ENCODE assay signal across 8 cellular contexts in the genomic region with DNA sequence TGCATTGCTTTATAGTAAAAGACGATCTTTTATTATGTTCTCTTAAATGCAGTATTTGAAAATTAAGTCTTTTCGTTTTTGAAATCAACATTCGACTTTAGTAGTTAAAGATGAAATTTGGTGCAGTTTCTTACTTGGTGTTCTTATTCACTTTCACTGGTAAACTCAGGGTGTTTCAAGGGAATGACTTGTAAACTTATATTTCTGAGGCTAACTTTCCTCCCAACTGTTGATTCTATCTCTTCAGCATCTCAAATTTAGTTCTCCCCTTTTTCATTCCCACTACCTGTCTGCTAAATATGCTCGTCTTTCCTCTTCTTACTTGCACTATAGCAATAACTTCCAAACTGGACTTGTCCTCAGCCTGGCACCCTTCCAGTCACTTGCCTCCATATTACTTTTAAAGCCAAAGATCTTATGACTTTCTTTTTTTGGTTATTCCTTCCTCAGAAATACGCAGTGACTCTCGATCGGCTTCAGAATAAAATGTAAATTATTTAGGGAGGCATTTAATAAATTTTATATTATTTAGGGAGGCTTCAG. TPM values are rescaled to one million over a fixed set of nuclear protein-coding genes. Genes with fewer than 3 reads are reported as not detected.
DNase-seq lines count a peak whose midpoint lies in the region; ATAC-seq and TF ChIP-seq lines count a peak whose summit lies in the region.

No MANE protein-coding gene starts in this region.

- DNase-seq in CD4-positive, CD25-positive, alpha-beta regulatory T cell, result no peak
- no peak for DNase-seq in MM.1S
- no peak for DNase-seq in natural killer cell treated with Interleukin-12 subunit alpha and Interleukin-12 subunit beta and Interleukin-15 and Interleukin-18, amount 100 ng/mL, for 72 hours (ENCODE audit: low spot score)
- DNase-seq in iPS-NIHi7 (ENCODE audit: extremely low spot score), result no peak
- no peak for DNase-seq in NCI-H526 (lab: John Stamatoyannopoulos, UW)

- peak overlapping the region; percentile 97; the same call in 1 of the 2 replicates for H2AFZ ChIP-seq in MM.1S (ENCODE audit: low read length)

- H3K36me3 ChIP-seq in CD4-positive, CD25-positive, alpha-beta regulatory T cell (ENCODE audit: control insufficient read depth, insufficient read depth, low read length), result peaks cover 12% of the 10 kb centered on the region
- no peaks in the 10 kb centered on the region for H3K36me3 ChIP-seq in MM.1S (replicated peaks; ENCODE audit: insufficient read depth, low read length)
- H3K36me3 ChIP-seq in duodenal mucosa (ENCODE audit: control insufficient read depth in 1 of 2, insufficient read depth in 2 of 2, low read length in 2 of 2), result peaks cover 0 to 6% of the 10 kb centered on the region in 2 donors

- TF ChIP-seq CTCF in MM.1S (IDR thresholded peaks at IDR 0.05; ENCODE audit: low read length), result no peak

- no peak for ATAC-seq in CD4-positive, CD25-positive, alpha-beta regulatory T cell (ENCODE audit: low read depth in 2 of 2)
- no peak for ATAC-seq in natural killer cell treated with Interleukin-12 subunit alpha and Interleukin-12 subunit beta and Interleukin-15 and Interleukin-18, amount 100 ng/mL, for 72 hours
- no peak for ATAC-seq in HG03520 (IDR thresholded peaks at IDR 0.05; ENCODE audit: unreplicated experiment)
- no peak for ATAC-seq in HG03108 (IDR thresholded peaks at IDR 0.05; ENCODE audit: unreplicated experiment)

- H3K4me1 Mint-ChIP-seq in CD4-positive, CD25-positive, alpha-beta regulatory T cell, result peaks cover 29 to 55% (median 45%) of the 10 kb centered on the region in 4 donors
- H3K4me1 Mint-ChIP-seq in natural killer cell treated with Interleukin-12 subunit alpha and Interleukin-12 subunit beta and Interleukin-15 and Interleukin-18, amount 100 ng/mL, for 72 hours (ENCODE audit: low read depth in 2 of 2), result peaks cover 23 to 30% of the 10 kb centered on the region in 2 donors

- H3K27me3 Mint-ChIP-seq in CD4-positive, CD25-positive, alpha-beta regulatory T cell, result peaks cover 4% of the 10 kb centered on the region
- no peaks in the 10 kb centered on the region for H3K27me3 Mint-ChIP-seq in natural killer cell treated with Interleukin-12 subunit alpha and Interleukin-12 subunit beta and Interleukin-15 and Interleukin-18, amount 100 ng/mL, for 72 hours

- no peaks in the 10 kb centered on the region for H3K9me2 ChIP-seq in MM.1S (replicated peaks; ENCODE audit: insufficient read depth, low read length)

- H3K79me2 ChIP-seq in MM.1S (ENCODE audit: low read length), result peaks cover 9% of the 10 kb centered on the region

- H3F3A ChIP-seq in MM.1S (ENCODE audit: insufficient read depth, low read length), result no peaks in the 10 kb centered on the region

- peak overlapping the region; percentile 91 for H3K4me3 ChIP-seq in CD4-positive, CD25-positive, alpha-beta regulatory T cell (ENCODE audit: low read depth, low read length)
- H3K4me3 ChIP-seq in MM.1S (ENCODE audit: low read length), result peak overlapping the region; percentile 73
- peak overlapping the region; percentile 95 to 100 for H3K4me3 ChIP-seq in duodenal mucosa (ENCODE audit: low read depth in 1 of 2, low read length in 2 of 2)

- no peaks in the 10 kb centered on the region for H3K9me3 Mint-ChIP-seq in CD4-positive, CD25-positive, alpha-beta regulatory T cell
- no peaks in the 10 kb centered on the region for H3K9me3 Mint-ChIP-seq in natural killer cell treated with Interleukin-12 subunit alpha and Interleukin-12 subunit beta and Interleukin-15 and Interleukin-18, amount 100 ng/mL, for 72 hours

- peaks cover 20% of the 10 kb centered on the region for H3K4me1 ChIP-seq in CD4-positive, CD25-positive, alpha-beta regulatory T cell (ENCODE audit: control insufficient read depth, insufficient read depth, low read length, poor library complexity, severe bottlenecking)
- H3K4me1 ChIP-seq in MM.1S (ENCODE audit: low read length) (0 out of 2 replicates have a peak, but pooled peaks cover 5% of the 10 kb centered on the region), duodenal mucosa (ENCODE audit: control insufficient read depth in 1 of 2, insufficient read depth in 2 of 2, low read length in 2 of 2) (peaks cover 11 to 23% of the 10 kb centered on the region in 2 donors)

- no peaks in the 10 kb centered on the region for H3K27me3 ChIP-seq in CD4-positive, CD25-positive, alpha-beta regulatory T cell (ENCODE audit: control insufficient read depth, insufficient read depth, low read length)
- H3K27me3 ChIP-seq in MM.1S (replicated peaks; ENCODE audit: insufficient read depth, low read length) (no peaks in the 10 kb centered on the region), duodenal mucosa (ENCODE audit: control insufficient read depth in 1 of 2, insufficient read depth in 2 of 2, low read length in 2 of 2) (no peaks in the 10 kb centered on the region)

- H4K20me1 ChIP-seq in MM.1S (ENCODE audit: insufficient read depth, low read length), result no peaks in the 10 kb centered on the region

- H3K4me3 Mint-ChIP-seq in CD4-positive, CD25-positive, alpha-beta regulatory T cell, result peak overlapping the region; percentile 99 to 100 (median 100)
- peak overlapping the region; percentile 94 for H3K4me3 Mint-ChIP-seq in natural killer cell treated with Interleukin-12 subunit alpha and Interleukin-12 subunit beta and Interleukin-15 and Interleukin-18, amount 100 ng/mL, for 72 hours

- H3K9ac ChIP-seq in MM.1S (ENCODE audit: low read length), result peak overlapping the region; percentile 40; the same call in 1 of the 2 replicates
- peak overlapping the region; percentile 81 to 91 for H3K9ac ChIP-seq in duodenal mucosa (ENCODE audit: low read depth in 1 of 2, low read length in 2 of 2)

- H3K36me3 Mint-ChIP-seq in CD4-positive, CD25-positive, alpha-beta regulatory T cell, result peaks cover 9% of the 10 kb centered on the region
- H3K36me3 Mint-ChIP-seq in natural killer cell treated with Interleukin-12 subunit alpha and Interleukin-12 subunit beta and Interleukin-15 and Interleukin-18, amount 100 ng/mL, for 72 hours, result peaks cover 6% of the 10 kb centered on the region

- peak overlapping the region; percentile 60 for H3K4me2 ChIP-seq in MM.1S (ENCODE audit: low read depth, low read length)

- H3K27ac Mint-ChIP-seq in CD4-positive, CD25-positive, alpha-beta regulatory T cell, result peak overlapping the region; percentile 92 to 99 (median 93)
- H3K27ac Mint-ChIP-seq in natural killer cell treated with Interleukin-12 subunit alpha and Interleukin-12 subunit beta and Interleukin-15 and Interleukin-18, amount 100 ng/mL, for 72 hours, result peak overlapping the region; percentile 89 to 94

- H3K9me3 ChIP-seq in CD4-positive, CD25-positive, alpha-beta regulatory T cell (ENCODE audit: control insufficient read depth in 2 of 2, low read length in 2 of 2), result no peaks in the 10 kb centered on the region
- H3K9me3 ChIP-seq in MM.1S (replicated peaks; ENCODE audit: insufficient read depth, low read length) (no peaks in the 10 kb centered on the region), duodenal mucosa (ENCODE audit: control insufficient read depth in 1 of 2, low read length in 2 of 2) (no peaks in the 10 kb centered on the region)

- H3K27ac ChIP-seq in CD4-positive, CD25-positive, alpha-beta regulatory T cell (ENCODE audit: insufficient read depth, low read length, poor library complexity, severe bottlenecking), result peak overlapping the region; percentile 78
- H3K27ac ChIP-seq in MM.1S (ENCODE audit: low read length), result no peak overlapping the region
- no peak overlapping the region for H3K27ac ChIP-seq in duodenal mucosa (ENCODE audit: low read depth, low read length)

RNA-seq across cellular contexts. Expression of gene SLC35A3, which starts 1.0 kb away (rescaled TPM):
- 25.1 TPM for total RNA-seq in CD4-positive, CD25-positive, alpha-beta regulatory T cell
- 10 to 100 TPM in 2 of 4 donors, 1 to 10 TPM in 2; 9.5 to 14.4 (median 11.9) TPM for polyA plus RNA-seq in CD4-positive, CD25-positive, alpha-beta regulatory T cell
- total RNA-seq in natural killer cell treated with Interleukin-12 subunit alpha and Interleukin-12 subunit beta and Interleukin-15 and Interleukin-18, amount 100 ng/mL, for 72 hours, result 10 to 100 TPM; 22.2 to 26.6 TPM
